9 cellular contexts compared by ENCODE assay signal in genomic region chr3:31917303-31917903, GRCh38.
DNase-seq lines count a peak whose midpoint lies in the region; ATAC-seq, FAIRE-seq and TF ChIP-seq lines count a peak whose summit lies in the region.
"Had no signal": no experiment of that assay in that cellular context is flagged by ENCODE, and none has a peak within 500 bp of the region (broad histone marks: within the 10 kb centered on the region; RNA-seq: fewer than 3 reads in every experiment).

No MANE protein-coding gene starts in this region.

- FAIRE-seq in A549 (lab: Jason Lieb, UNC), result no peak

- H3K4me3 ChIP-seq in A549, result no peak overlapping the region
- H3K4me3 ChIP-seq in endodermal cell (ENCODE audit: low read length), result peak overlapping the region; percentile 26

- 63% methylated on average over 3 of the region's 3 CpGs for WGBS in A549 (ENCODE audit: missing lambda C conversion rate)
- 30 to 36% methylated on average over 3 of the region's 3 CpGs for WGBS in endodermal cell (ENCODE audit: insufficient coverage in 1 of 2, insufficient read length in 1 of 2), 2 experiments

- H3K4me1 Mint-ChIP-seq in endodermal cell, result peaks cover 34% of the 10 kb centered on the region
- peaks cover 23% of the 10 kb centered on the region for H3K4me1 Mint-ChIP-seq in activated CD4-positive, alpha-beta memory T cell treated with anti-CD3 and anti-CD28 coated beads for 36 hours (ENCODE audit: low read depth)

- no peaks in the 10 kb centered on the region for H3K36me3 ChIP-seq in endodermal cell (ENCODE audit: control insufficient read depth, insufficient read depth, low read length)

- H3K9me3 ChIP-seq in A549 (0 out of 3 replicates have a peak, but pooled peaks cover 7% of the 10 kb centered on the region), endodermal cell (ENCODE audit: control insufficient read depth, low read length) (peaks cover 24% of the 10 kb centered on the region)

- H3K27ac Mint-ChIP-seq in endodermal cell, result peak overlapping the region; percentile 50
- no peak overlapping the region for H3K27ac Mint-ChIP-seq in activated CD4-positive, alpha-beta memory T cell treated with anti-CD3 and anti-CD28 coated beads for 36 hours

- no peak for TF ChIP-seq EP300 in A549 (IDR thresholded peaks at IDR 0.05)

- no peaks in the 10 kb centered on the region for H3K4me1 ChIP-seq in A549
- peaks cover 10% of the 10 kb centered on the region for H3K4me1 ChIP-seq in endodermal cell (ENCODE audit: control insufficient read depth, insufficient read depth, low read length)

- ATAC-seq in A549 (no peak), GM19395 (IDR thresholded peaks at IDR 0.05; ENCODE audit: unreplicated experiment) (peak; percentile 84), HG03196 (IDR thresholded peaks at IDR 0.05; ENCODE audit: unreplicated experiment) (peak; percentile 52)

- TF ChIP-seq RAD21 in A549 (conservative IDR thresholded peaks at IDR 0.05 in 1 of 2, IDR thresholded peaks at IDR 0.05 in 1 of 2), result no peak

- DNase-seq in A549 (ENCODE audit: low read depth in 1 of 2, low spot score in 1 of 2) (no peak), endodermal cell (no peak), HuH-7 (ENCODE audit: low spot score) (no peak), anterior cingulate cortex (lab: John Stamatoyannopoulos, UW) (no peak), nucleus accumbens (lab: John Stamatoyannopoulos, UW) (no peak)
- DNase-seq in activated CD4-positive, alpha-beta memory T cell treated with anti-CD3 and anti-CD28 coated beads for 36 hours, result no peak
- DNase-seq: EL had no signal

- POLR2A ChIA-PET in A549 (lab: Yijun Ruan, JAX), result no interaction called here
- POLR2A ChIA-PET in activated CD4-positive, alpha-beta memory T cell treated with anti-CD3 and anti-CD28 coated beads for 36 hours (lab: Charles Lee), result no interaction called here

- peaks cover 7% of the 10 kb centered on the region for H3K36me3 Mint-ChIP-seq in endodermal cell (ENCODE audit: low read depth)
- H3K36me3 Mint-ChIP-seq in activated CD4-positive, alpha-beta memory T cell treated with anti-CD3 and anti-CD28 coated beads for 36 hours, result peaks cover 13% of the 10 kb centered on the region

- H3K27me3 ChIP-seq in endodermal cell (ENCODE audit: control insufficient read depth, insufficient read depth, low read length, poor library complexity, severe bottlenecking), result no peaks in the 10 kb centered on the region

- peak overlapping the region; percentile 2 for H3K4me3 Mint-ChIP-seq in endodermal cell
- no peak overlapping the region for H3K4me3 Mint-ChIP-seq in activated CD4-positive, alpha-beta memory T cell treated with anti-CD3 and anti-CD28 coated beads for 36 hours

- no peak for TF ChIP-seq POLR2A in A549 (IDR thresholded peaks at IDR 0.05; ENCODE audit: low read length)

- peaks cover 20% of the 10 kb centered on the region for H3K9me3 Mint-ChIP-seq in endodermal cell
- peaks cover 22% of the 10 kb centered on the region for H3K9me3 Mint-ChIP-seq in activated CD4-positive, alpha-beta memory T cell treated with anti-CD3 and anti-CD28 coated beads for 36 hours

- intact Hi-C loops in activated CD4-positive, alpha-beta memory T cell treated with anti-CD3 and anti-CD28 coated beads for 36 hours (cut with micrococcal nuclease), result no loop called here

- H3K27ac ChIP-seq in A549 (no peak overlapping the region), endodermal cell (ENCODE audit: low read depth, low read length) (no peak overlapping the region)

- H3K4me2 ChIP-seq in A549, result peak overlapping the region; percentile 29; the same call in 1 of the 3 replicates

- no peak overlapping the region for H3K9ac ChIP-seq in endodermal cell (ENCODE audit: extremely low read depth, low read length, poor library complexity, severe bottlenecking)

- CTCF ChIA-PET in A549 (lab: Yijun Ruan, JAX), result interaction anchor here (0.9 to 1.4 kb wide), 3 partner anchors 18 to 215 kb away, joined by 3 to 4 read pairs (median 3); no protein-coding TSS in a partner anchor
- CTCF ChIA-PET in activated CD4-positive, alpha-beta memory T cell treated with anti-CD3 and anti-CD28 coated beads for 36 hours (lab: Charles Lee), result no interaction called here

- H3K27me3 Mint-ChIP-seq in endodermal cell (ENCODE audit: insufficient read depth), result no peaks in the 10 kb centered on the region
- H3K27me3 Mint-ChIP-seq in activated CD4-positive, alpha-beta memory T cell treated with anti-CD3 and anti-CD28 coated beads for 36 hours, result no peaks in the 10 kb centered on the region

- TF ChIP-seq CTCF in A549 (IDR thresholded peaks at IDR 0.05), result no peak
- no peak for TF ChIP-seq CTCF in endodermal cell (conservative IDR thresholded peaks at IDR 0.05)

TF ChIP-seq in A549, 52 proteins besides CTCF, POLR2A, EP300 and RAD21:
- no peak for TF ChIP-seq ZC3H11A (IDR thresholded peaks at IDR 0.05)
- no peak for TF ChIP-seq HEYL (CRISPR knock-in tag; IDR thresholded peaks at IDR 0.05)
- no peak for TF ChIP-seq RARB (CRISPR knock-in tag; IDR thresholded peaks at IDR 0.05)
- no peak for TF ChIP-seq ESRRA (IDR thresholded peaks at IDR 0.05; ENCODE audit: borderline replicate concordance, low read length)
- no peak for TF ChIP-seq MAZ (IDR thresholded peaks at IDR 0.05; ENCODE audit: borderline replicate concordance, low read depth, low read length)
- TF ChIP-seq BHLHE40 (IDR thresholded peaks at IDR 0.05; ENCODE audit: low read depth, low read length), result no peak
- TF ChIP-seq CBX8 (IDR thresholded peaks at IDR 0.05), result no peak
- TF ChIP-seq HOXA7 (CRISPR knock-in tag; IDR thresholded peaks at IDR 0.05), result no peak
- TF ChIP-seq KDM1A (IDR thresholded peaks at IDR 0.05; ENCODE audit: low read depth), result no peak
- TF ChIP-seq CHD4 (IDR thresholded peaks at IDR 0.05; ENCODE audit: borderline replicate concordance), result no peak
- no peak for TF ChIP-seq MYC (IDR thresholded peaks at IDR 0.05; ENCODE audit: borderline replicate concordance, low read length)
- no peak for TF ChIP-seq HMGXB4 (CRISPR knock-in tag; IDR thresholded peaks at IDR 0.05; ENCODE audit: borderline replicate concordance)
- TF ChIP-seq HOXB13 (CRISPR knock-in tag; IDR thresholded peaks at IDR 0.05; ENCODE audit: low read depth), result no peak
- no peak for TF ChIP-seq CHD2 (IDR thresholded peaks at IDR 0.05; ENCODE audit: low read length, partially characterized antibody)
- no peak for TF ChIP-seq HDAC2 (IDR thresholded peaks at IDR 0.05)
- no peak for TF ChIP-seq MAFK (IDR thresholded peaks at IDR 0.05; ENCODE audit: partially characterized antibody)

Comparison
In these comparisons a context has a peak if more than half of its experiments do, and no peak if none do; other contexts are left out.
1. ATAC-seq: peak in GM19395 (single experiment) and HG03196 (single experiment); none in A549 (0 of 2).